23 cellular contexts compared by ENCODE assay signal in genomic region chr5:156383510-156383909, GRCh38. TPM values are rescaled to one million over a fixed set of nuclear protein-coding genes. Genes with fewer than 3 reads are reported as not detected.
DNase-seq lines count a peak whose midpoint lies in the region; ATAC-seq and TF ChIP-seq lines count a peak whose summit lies in the region.
"Had no signal": no experiment of that assay in that cellular context is flagged by ENCODE, and none has a peak within 500 bp of the region (broad histone marks: within the 10 kb centered on the region; RNA-seq: fewer than 3 reads in every experiment).

No MANE protein-coding gene starts in this region.

- H2AFZ ChIP-seq in neural progenitor cell (replicated peaks): no peak overlapping the region

- TF ChIP-seq POLR2A in breast epithelium (IDR thresholded peaks at IDR 0.05) (no peak), vagina (IDR thresholded peaks at IDR 0.05) (no peak)

- intact Hi-C loops in MCF 10A (cut with micrococcal nuclease) (loop anchor here (5.0 kb wide), 1 partner anchor 89 kb away; no protein-coding TSS in a partner anchor), breast epithelium (cut with DNase I; ENCODE audit: low total_unique reads) (no loop called here), vagina (cut with DNase I) (no loop called here)

- H3K4me1 ChIP-seq in breast epithelium (no peaks in the 10 kb centered on the region), vagina (peaks cover 7% of the 10 kb centered on the region), neural progenitor cell (no peaks in the 10 kb centered on the region)

- ATAC-seq in WTC11: no peak
- ATAC-seq in GM21381 (IDR thresholded peaks at IDR 0.05; ENCODE audit: unreplicated experiment): no peak
- ATAC-seq: activated CD8-positive, alpha-beta memory T cell treated with anti-CD3 and anti-CD28 coated beads, Interleukin-2, amount 10 ng/mL, durations not matched to agents 7 days and 5 days; CD8-positive, alpha-beta T cell; Panc1 had no signal

- H3K27me3 ChIP-seq in breast epithelium: no peaks in the 10 kb centered on the region
- H3K27me3 ChIP-seq in vagina: no peaks in the 10 kb centered on the region
- no peaks in the 10 kb centered on the region for H3K27me3 ChIP-seq in neural progenitor cell
- H3K27me3 ChIP-seq: ascending aorta had no signal

- no TSS peak for BruUV-seq in MCF 10A (replicated peaks; lab: Mats Ljungman, UMichigan)

- H3K4me3 Mint-ChIP-seq in MCF 10A (ENCODE audit: unreplicated experiment): no peak overlapping the region
- no peak overlapping the region for H3K4me3 Mint-ChIP-seq in WTC11
- no peak overlapping the region for H3K4me3 Mint-ChIP-seq in neural progenitor cell
- H3K4me3 Mint-ChIP-seq: activated CD8-positive, alpha-beta memory T cell treated with anti-CD3 and anti-CD28 coated beads, Interleukin-2, amount 10 ng/mL, durations not matched to agents 7 days and 5 days; CD8-positive, alpha-beta T cell; immature natural killer cell; type B pancreatic cell had no signal

- H4K20me1 ChIP-seq in neural progenitor cell (ENCODE audit: low read depth): no peaks in the 10 kb centered on the region

- POLR2A ChIA-PET in MCF 10A (lab: Yijun Ruan, JAX): no interaction called here
- POLR2A ChIA-PET in WTC11 (lab: Charles Lee): no interaction called here

- no peak overlapping the region for H3K4me2 ChIP-seq in neural progenitor cell

- H3K27ac ChIP-seq in breast epithelium: no peak overlapping the region
- H3K27ac ChIP-seq in vagina: peak overlapping the region; percentile 13
- no peak overlapping the region for H3K27ac ChIP-seq in neural progenitor cell
- H3K27ac ChIP-seq: ascending aorta had no signal

- no peaks in the 10 kb centered on the region for H3K79me2 ChIP-seq in neural progenitor cell (ENCODE audit: low read depth)

- CTCF ChIA-PET in MCF 10A (lab: Yijun Ruan, JAX) (interaction anchor here (0.6 to 2.1 kb wide), 5 partner anchors 9 to 90 kb away, joined by 3 to 6 read pairs (median 3); no protein-coding TSS in a partner anchor), WTC11 (lab: Charles Lee) (no interaction called here)

- no peaks in the 10 kb centered on the region for H3F3A ChIP-seq in neural progenitor cell (ENCODE audit: low read depth)

- in situ Hi-C loops in astrocyte of the cerebellum (cut with HindIII; ENCODE audit: low sequenced_read_pairs): no loop called here

- H3K4me1 Mint-ChIP-seq in MCF 10A (ENCODE audit: insufficient read depth, unreplicated experiment) (peaks cover 31% of the 10 kb centered on the region), WTC11 (0 out of 2 replicates have a peak, but pooled peaks cover 3% of the 10 kb centered on the region), neural progenitor cell (no peaks in the 10 kb centered on the region)
- H3K4me1 Mint-ChIP-seq: activated CD8-positive, alpha-beta memory T cell treated with anti-CD3 and anti-CD28 coated beads, Interleukin-2, amount 10 ng/mL, durations not matched to agents 7 days and 5 days; immature natural killer cell had no signal

- no peaks in the 10 kb centered on the region for H3K36me3 ChIP-seq in breast epithelium
- no peaks in the 10 kb centered on the region for H3K36me3 ChIP-seq in vagina
- no peaks in the 10 kb centered on the region for H3K36me3 ChIP-seq in neural progenitor cell
- H3K36me3 ChIP-seq: ascending aorta had no signal

- TF ChIP-seq CTCF in MCF 10A (IDR thresholded peaks at IDR 0.05; ENCODE audit: unreplicated experiment) (no peak), breast epithelium (IDR thresholded peaks at IDR 0.05) (no peak), astrocyte of the cerebellum (IDR thresholded peaks at IDR 0.05; ENCODE audit: low read depth, low read length, missing control alignments) (no peak), vagina (IDR thresholded peaks at IDR 0.05) (no peak), WTC11 (IDR thresholded peaks at IDR 0.05) (no peak), neural progenitor cell (IDR thresholded peaks at IDR 0.05) (no peak)

- H3K36me3 Mint-ChIP-seq in MCF 10A (ENCODE audit: insufficient read depth, unreplicated experiment) (no peaks in the 10 kb centered on the region), WTC11 (no peaks in the 10 kb centered on the region), neural progenitor cell (no peaks in the 10 kb centered on the region)
- H3K36me3 Mint-ChIP-seq: activated CD8-positive, alpha-beta memory T cell treated with anti-CD3 and anti-CD28 coated beads, Interleukin-2, amount 10 ng/mL, durations not matched to agents 7 days and 5 days; CD8-positive, alpha-beta T cell; immature natural killer cell; type B pancreatic cell had no signal

- H3K9me3 ChIP-seq in breast epithelium (no peaks in the 10 kb centered on the region), vagina (no peaks in the 10 kb centered on the region), neural progenitor cell (ENCODE audit: low read depth) (no peaks in the 10 kb centered on the region)
- H3K9me3 ChIP-seq: ascending aorta had no signal

- H3K27me3 Mint-ChIP-seq in MCF 10A (ENCODE audit: insufficient read depth, unreplicated experiment) (no peaks in the 10 kb centered on the region), WTC11 (ENCODE audit: low read depth) (no peaks in the 10 kb centered on the region), neural progenitor cell (ENCODE audit: insufficient read depth, low read depth) (no peaks in the 10 kb centered on the region)
- H3K27me3 Mint-ChIP-seq: type B pancreatic cell had no signal

- DNase-seq in MCF 10A (ENCODE audit: unreplicated experiment) (peak; percentile 55), breast epithelium (ENCODE audit: low spot score in 2 of 2) (no peak), astrocyte of the cerebellum (ENCODE audit: low read depth) (peak; percentile 3), foreskin melanocyte (peak; percentile 89), vagina (ENCODE audit: extremely low spot score in 2 of 2) (no peak), WTC11 (ENCODE audit: low spot score) (no peak), neural progenitor cell (ENCODE audit: low spot score) (no peak)
- DNase-seq: 8988T; activated CD4-positive, CD25-positive, alpha-beta regulatory T cell; activated CD8-positive, alpha-beta memory T cell treated with anti-CD3 and anti-CD28 coated beads, Interleukin-2, amount 10 ng/mL, durations not matched to agents 7 days and 5 days; activated effector memory CD4-positive, alpha-beta T cell treated with anti-CD3 and anti-CD28 coated beads, Interleukin-2, amount 50 U/mL, for 16 hours; CD8-positive, alpha-beta T cell; effector CD8-positive, alpha-beta T cell; immature natural killer cell; mesendoderm; NCI-H748 treated with DMSO at 0.1 percent for 48 hours; stimulated activated naive CD4-positive, alpha-beta T cell; T-helper 1 cell had no signal

- no peak overlapping the region for H3K9ac ChIP-seq in neural progenitor cell

- no peak overlapping the region for H3K4me3 ChIP-seq in breast epithelium
- no peak overlapping the region for H3K4me3 ChIP-seq in astrocyte of the cerebellum (ENCODE audit: low read depth, low read length)
- no peak overlapping the region for H3K4me3 ChIP-seq in vagina
- H3K4me3 ChIP-seq in neural progenitor cell: no peak overlapping the region
- H3K4me3 ChIP-seq: ascending aorta had no signal

- H3K9me3 Mint-ChIP-seq in MCF 10A (ENCODE audit: unreplicated experiment): no peaks in the 10 kb centered on the region
- H3K9me3 Mint-ChIP-seq in WTC11: no peaks in the 10 kb centered on the region
- H3K9me3 Mint-ChIP-seq in neural progenitor cell: no peaks in the 10 kb centered on the region
- H3K9me3 Mint-ChIP-seq: CD8-positive, alpha-beta T cell; immature natural killer cell; type B pancreatic cell had no signal

- H3K27ac Mint-ChIP-seq in MCF 10A (ENCODE audit: low read depth, unreplicated experiment) (peak overlapping the region; percentile 26), WTC11 (no peak overlapping the region), neural progenitor cell (no peak overlapping the region)
- H3K27ac Mint-ChIP-seq: activated CD8-positive, alpha-beta memory T cell treated with anti-CD3 and anti-CD28 coated beads, Interleukin-2, amount 10 ng/mL, durations not matched to agents 7 days and 5 days; CD8-positive, alpha-beta T cell; immature natural killer cell; type B pancreatic cell had no signal

TF ChIP-seq in WTC11, 78 proteins besides CTCF, POLR2A, EP300 and RAD21 (continues in another document):
- TF ChIP-seq USF1 (CRISPR knock-in tag; IDR thresholded peaks at IDR 0.05) (no peak), PRRX2 (CRISPR knock-in tag; IDR thresholded peaks at IDR 0.05) (no peak), ATF1 (CRISPR knock-in tag; IDR thresholded peaks at IDR 0.05) (no peak), SMAD3 (CRISPR knock-in tag; IDR thresholded peaks at IDR 0.05; ENCODE audit: borderline replicate concordance) (no peak), ZNF425 (CRISPR knock-in tag; conservative IDR thresholded peaks at IDR 0.05) (no peak)

RNA-seq across cellular contexts. Expression of gene SGCD, which starts 56.5 kb away (rescaled TPM):
- total RNA-seq in MCF 10A (2022) (0.14 TPM in 1 of 2 replicates, not detected in the other), breast epithelium (10 to 100 TPM in 1 of 3 donors, 1 to 10 TPM in 2; 3.1 to 15.4 (median 6.2) TPM), vagina (6.9 TPM), WTC11 (2021) (0.07 to 0.33 TPM (median 0.32 TPM) in 3 replicates), neural progenitor cell (ENCODE audit: low replicate concordance) (under 0.01 TPM in 1 of 2 replicates, not detected in the other)
- total RNA-seq: activated CD8-positive, alpha-beta memory T cell treated with anti-CD3 and anti-CD28 coated beads, Interleukin-2, amount 10 ng/mL, durations not matched to agents 7 days and 5 days; glomerular endothelial cell had no signal

Comparison
In these comparisons a context has a peak if more than half of its experiments do, and no peak if none do; other contexts are left out.
1. DNase-seq: peak in MCF 10A (single experiment), astrocyte of the cerebellum (single experiment) and foreskin melanocyte (single experiment); none in breast epithelium (0 of 2), vagina (0 of 2), WTC11 (single experiment) and neural progenitor cell (single experiment).